25 cellular contexts compared by ENCODE assay signal in genomic region chr16:68324336-68324735, GRCh38. TPM values are rescaled to one million over a fixed set of nuclear protein-coding genes. Genes with fewer than 3 reads are reported as not detected.
A peak's percentile ranks its signal among the peaks of the same experiment; 100 is the strongest.
DNase-seq lines count a peak whose midpoint lies in the region; ATAC-seq, FAIRE-seq and TF ChIP-seq lines count a peak whose summit lies in the region.
"Had no signal": no experiment of that assay in that cellular context is flagged by ENCODE, and none has a peak within 500 bp of the region (broad histone marks: within the 10 kb centered on the region; RNA-seq: fewer than 3 reads in every experiment).

No MANE protein-coding gene starts in this region.

- CTCF ChIA-PET in MCF 10A (lab: Yijun Ruan, JAX): interaction anchor here (0.9 to 18.2 kb wide), 3 partner anchors 14 to 84 kb away, joined by 3 to 308 read pairs (median 3); partner anchors contain the start of genes PRMT7, SLC7A6 and SLC7A6OS
- CTCF ChIA-PET in mammary epithelial cell (lab: Charles Lee; ENCODE audit: low non-redundant PET): no interaction called here

- ATAC-seq in right cardiac atrium: no peak
- ATAC-seq: A549; CD8-positive, alpha-beta T cell; GM12878 had no signal

- TF ChIP-seq CTCF in MCF 10A (IDR thresholded peaks at IDR 0.05; ENCODE audit: unreplicated experiment) (no peak), mammary epithelial cell (conservative IDR thresholded peaks at IDR 0.05 in 1 of 2, IDR thresholded peaks at IDR 0.05 in 1 of 2; ENCODE audit: extremely low read depth in 1 of 2, insufficient read depth in 1 of 2, low read depth in 1 of 2, low read length in 2 of 2) (no peak), adrenal gland (IDR thresholded peaks at IDR 0.05) (no peak), D721Med (IDR thresholded peaks at IDR 0.05; ENCODE audit: insufficient read depth, missing control alignments) (no peak)

- H3K4me1 ChIP-seq in mammary epithelial cell (ENCODE audit: insufficient read depth, low read length): peaks cover 4% of the 10 kb centered on the region
- H3K4me1 ChIP-seq in adrenal gland (replicated peaks in 1 of 2): peaks cover 8 to 13% of the 10 kb centered on the region in 2 donors
- H3K4me1 ChIP-seq in right cardiac atrium (ENCODE audit: control insufficient read depth, insufficient read depth, low read length): no peaks in the 10 kb centered on the region

- no peaks in the 10 kb centered on the region for H3K27me3 Mint-ChIP-seq in MCF 10A (ENCODE audit: insufficient read depth, unreplicated experiment)
- H3K27me3 Mint-ChIP-seq: B cell; CD4-positive, alpha-beta T cell had no signal

- no peaks in the 10 kb centered on the region for H3K79me2 ChIP-seq in mammary epithelial cell (ENCODE audit: insufficient read depth, low read length)

- H3K9ac ChIP-seq in mammary epithelial cell (ENCODE audit: insufficient read depth, low read length): no peak overlapping the region

- no peak overlapping the region for H3K4me2 ChIP-seq in mammary epithelial cell (ENCODE audit: insufficient read depth, low read depth, low read length)
- H3K4me2 ChIP-seq: A549 had no signal

- no peak overlapping the region for H3K4me3 Mint-ChIP-seq in MCF 10A (ENCODE audit: unreplicated experiment)
- H3K4me3 Mint-ChIP-seq: B cell; CD4-positive, alpha-beta T cell; CD8-positive, alpha-beta T cell had no signal

- WGBS in mammary epithelial cell (ENCODE audit: low coverage, missing lambda C conversion rate): 93% methylated on average over 5 of the region's 5 CpGs
- WGBS in adrenal gland, 4 donors: 46 to 53% (median 51%) methylated on average over 3 to 5 of the region's 5 CpGs
- WGBS in right cardiac atrium: 93% methylated on average over 5 of the region's 5 CpGs

- no peak for FAIRE-seq in D721Med (lab: Jason Lieb, UNC)
- FAIRE-seq: A549, GM12878, GM12892, GM18507 had no signal

- no peak overlapping the region for H2AFZ ChIP-seq in mammary epithelial cell (ENCODE audit: low read depth, low read length)

- peaks cover 49% of the 10 kb centered on the region for H3K36me3 Mint-ChIP-seq in MCF 10A (ENCODE audit: insufficient read depth, unreplicated experiment)

- peaks cover 2% of the 10 kb centered on the region for H4K20me1 ChIP-seq in mammary epithelial cell (ENCODE audit: insufficient read depth, low read length)

- no peak overlapping the region for H3K27ac ChIP-seq in mammary epithelial cell (ENCODE audit: insufficient read depth, low read depth, low read length)
- peak overlapping the region in 3 of 5 donors; percentile 51 to 73 (median 57) for H3K27ac ChIP-seq in adrenal gland
- H3K27ac ChIP-seq in right cardiac atrium (ENCODE audit: low read length): no peak overlapping the region
- H3K27ac ChIP-seq: 22Rv1, A549, C4-2B had no signal

- POLR2A ChIA-PET in MCF 10A (lab: Yijun Ruan, JAX): interaction anchor here (1.3 to 4.1 kb wide), 2 partner anchors 10 to 13 kb away, joined by 3 to 16 read pairs; partner anchors contain the start of genes PRMT7 and SLC7A6OS

- intact Hi-C loops in MCF 10A (cut with micrococcal nuclease): no loop called here
- intact Hi-C loops in mammary epithelial cell (cut with micrococcal nuclease): no loop called here
- intact Hi-C loops in adrenal gland (cut with DNase I): no loop called here
- intact Hi-C loops in right cardiac atrium (cut with DNase I): no loop called here

- peak overlapping the region; percentile 74 for H3K27ac Mint-ChIP-seq in MCF 10A (ENCODE audit: low read depth, unreplicated experiment)
- H3K27ac Mint-ChIP-seq: B cell; CD4-positive, alpha-beta T cell; CD8-positive, alpha-beta T cell had no signal

- in situ Hi-C loops in mammary epithelial cell (cut with MboI; ENCODE audit: low sequenced_read_pairs in 2 of 2): no loop called here

- peaks cover 10% of the 10 kb centered on the region for H3K4me1 Mint-ChIP-seq in MCF 10A (ENCODE audit: insufficient read depth, unreplicated experiment)

- TF ChIP-seq POLR2A in adrenal gland (IDR thresholded peaks at IDR 0.05): no peak

- no peaks in the 10 kb centered on the region for H3K9me3 Mint-ChIP-seq in MCF 10A (ENCODE audit: unreplicated experiment)
- H3K9me3 Mint-ChIP-seq: CD4-positive, alpha-beta T cell; CD8-positive, alpha-beta T cell had no signal

- no peaks in the 10 kb centered on the region for H3K27me3 ChIP-seq in mammary epithelial cell (ENCODE audit: insufficient read depth, low read length)
- H3K27me3 ChIP-seq in adrenal gland: no peaks in the 10 kb centered on the region
- no peaks in the 10 kb centered on the region for H3K27me3 ChIP-seq in right cardiac atrium (ENCODE audit: control insufficient read depth, insufficient read depth)
- H3K27me3 ChIP-seq: BLaER1 treated with 17β-estradiol and CSF1 and Interleukin-3, amounts not matched to agents 10 nM and 100 nM had no signal

- no peak overlapping the region for H3K4me3 ChIP-seq in mammary epithelial cell (replicated peaks in 1 of 3; ENCODE audit: insufficient read depth in 1 of 3, low read depth in 2 of 3, low read length in 3 of 3)
- no peak overlapping the region for H3K4me3 ChIP-seq in adrenal gland
- no peak overlapping the region for H3K4me3 ChIP-seq in right cardiac atrium (ENCODE audit: low read length)
- H3K4me3 ChIP-seq: A549; BLaER1 treated with 17β-estradiol and CSF1 and Interleukin-3, amounts not matched to agents 10 nM and 100 nM; GM12878 had no signal

- DNase-seq in MCF 10A (ENCODE audit: unreplicated experiment) (no peak), mammary epithelial cell (no peak), adrenal gland (peak in 5 of 7 donors; percentile 31 to 55 (median 38)), right cardiac atrium (no peak), D721Med (ENCODE audit: insufficient read length, low spot score) (no peak)
- DNase-seq: AML-193; Caco-2; Calu3; CD4-positive, alpha-beta T cell; CD8-positive, alpha-beta T cell; DMS 273 treated with DMSO at 0.1 percent for 48 hours; DMS153; DMS53; DMS79; DND-41; EL; GDM1 had no signal

- H3K36me3 ChIP-seq in mammary epithelial cell (ENCODE audit: insufficient read depth, low read length): peaks cover 8% of the 10 kb centered on the region
- H3K36me3 ChIP-seq in adrenal gland (replicated peaks in 1 of 2): peaks cover 0 to 39% of the 10 kb centered on the region in 2 donors

- no TSS peak for BruUV-seq in MCF 10A (replicated peaks; lab: Mats Ljungman, UMichigan)
- BruUV-seq in mammary epithelial cell (replicated peaks; lab: Mats Ljungman, UMichigan): no TSS peak

- H3K9me3 ChIP-seq in mammary epithelial cell (replicated peaks; ENCODE audit: insufficient read depth, low read length) (no peaks in the 10 kb centered on the region), adrenal gland (replicated peaks in 1 of 3) (no peaks in the 10 kb centered on the region), right cardiac atrium (ENCODE audit: control insufficient read depth, low read length) (no peaks in the 10 kb centered on the region)
- H3K9me3 ChIP-seq: A549; BLaER1 treated with 17β-estradiol and CSF1 and Interleukin-3, amounts not matched to agents 10 nM and 100 nM; Caco-2 had no signal

- dilution Hi-C loops in mammary epithelial cell (cut with HindIII; ENCODE audit: low sequenced_read_pairs): no loop called here

RNA-seq across cellular contexts. Expression of gene PRMT7, which starts 13.5 kb away (rescaled TPM):
- total RNA-seq in MCF 10A (2022) (28.0 and 33.2 TPM in 2 replicates), mammary epithelial cell (10 to 100 TPM; 31.9 to 38.3 TPM), adrenal gland (10 to 100 TPM; 30.0 to 52.1 (median 39.9) TPM), right cardiac atrium (10 to 100 TPM; 20.8 to 34.7 (median 32.2) TPM)
- polyA plus RNA-seq in mammary epithelial cell (35.5 TPM), adrenal gland (100 to 1,000 TPM in 2 of 3 donors, 10 to 100 TPM in 1; 45.3 to 141 (median 111) TPM), right cardiac atrium (34.5 TPM)
- 14.6 TPM for polyA minus RNA-seq in mammary epithelial cell

RNA-seq across cellular contexts. Expression of gene SLC7A6OS, which starts 13.6 kb away (rescaled TPM):
- 19.4 and 20.4 TPM in 2 replicates for total RNA-seq in MCF 10A (2022)
- total RNA-seq in mammary epithelial cell: 10 to 100 TPM; 11.5 to 15.6 TPM
- polyA plus RNA-seq in mammary epithelial cell: 6.5 TPM
- polyA minus RNA-seq in mammary epithelial cell: 3.9 TPM
- 10 to 100 TPM in 7 of 8 donors, 1 to 10 TPM in 1; 9.4 to 17.8 (median 13.8) TPM for total RNA-seq in adrenal gland
- 10 to 100 TPM in 1 of 3 donors, 1 to 10 TPM in 2; 5.7 to 14.6 (median 8.4) TPM for polyA plus RNA-seq in adrenal gland
- 10 to 100 TPM; 10.9 to 13.4 (median 11.9) TPM for total RNA-seq in right cardiac atrium
- polyA plus RNA-seq in right cardiac atrium: 7.9 TPM

Comparison
In these comparisons a context has a peak if more than half of its experiments do, and no peak if none do; other contexts are left out.
1. DNase-seq: peak in adrenal gland (5 of 7); none in MCF 10A (single experiment), mammary epithelial cell (single experiment), right cardiac atrium (0 of 3) and D721Med (single experiment).
2. H3K27ac ChIP-seq: peak in adrenal gland (3 of 5); none in mammary epithelial cell (single experiment) and right cardiac atrium (single experiment).